In the genomic region with DNA sequence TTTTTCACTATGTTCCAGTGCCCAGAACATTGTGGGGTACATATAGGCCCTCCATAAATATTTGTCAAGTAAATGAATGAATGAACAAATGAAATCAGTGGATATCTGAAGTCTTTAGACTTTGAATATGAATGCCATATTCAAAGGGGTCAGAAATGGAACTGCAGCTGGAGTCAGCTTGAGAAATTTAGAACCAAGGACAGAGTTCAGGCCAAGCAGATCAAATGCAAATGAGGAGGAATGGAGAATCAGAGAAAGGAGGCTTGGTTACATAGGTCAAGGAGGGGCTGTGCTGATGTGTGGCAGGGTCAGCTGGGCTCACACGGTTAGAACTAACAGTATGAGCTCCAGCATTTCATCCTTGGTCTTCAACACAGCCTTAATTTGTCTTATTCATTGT, we compare ENCODE assay signal across 34 cellular contexts.
"Had no signal": no experiment of that assay in that cellular context is flagged by ENCODE, and none has a peak within 500 bp of the region (broad histone marks: within the 10 kb centered on the region; RNA-seq: fewer than 3 reads in every experiment).

No MANE protein-coding gene starts in this region.

- H3K36me3 ChIP-seq: MG63 had no signal

- H3K9me3 ChIP-seq: MG63 had no signal

- DNase-seq: Karpas-422, MG63, MM.1S, MV-4-11, NCI-H1048, NCI-H1092, NCI-H1092 treated with DMSO at 0.1 percent for 48 hours, NCI-H1105, NCI-H1105 treated with DMSO at 0.1 percent for 48 hours, NCI-H1417, NCI-H1417 treated with DMSO at 0.1 percent for 48 hours, NCI-H1436, NCI-H1436 treated with DMSO at 0.1 percent for 48 hours, NCI-H146, NCI-H1694, NCI-H1694 treated with DMSO at 0.1 percent for 48 hours, NCI-H187, NCI-H187 treated with DMSO at 0.1 percent for 48 hours, NCI-H1930, NCI-H2029, NCI-H2029 treated with DMSO at 0.1 percent for 48 hours, NCI-H2081, NCI-H2081 treated with DMSO at 0.1 percent for 48 hours, NCI-H2107, NCI-H2171, NCI-H2171 treated with DMSO at 0.1 percent for 48 hours, NCI-H2227 treated with DMSO at 0.1 percent for 48 hours, NCI-H226, NCI-H345, NCI-H446, NCI-H446 treated with DMSO at 0.1 percent for 48 hours, NCI-H510A, NCI-H510A treated with DMSO at 0.1 percent for 48 hours, NCI-H524 had no signal

- H3K27me3 ChIP-seq: MG63 had no signal

- H3K4me3 ChIP-seq: MG63 had no signal
